9 cellular contexts compared by ENCODE assay signal in the genomic region with DNA sequence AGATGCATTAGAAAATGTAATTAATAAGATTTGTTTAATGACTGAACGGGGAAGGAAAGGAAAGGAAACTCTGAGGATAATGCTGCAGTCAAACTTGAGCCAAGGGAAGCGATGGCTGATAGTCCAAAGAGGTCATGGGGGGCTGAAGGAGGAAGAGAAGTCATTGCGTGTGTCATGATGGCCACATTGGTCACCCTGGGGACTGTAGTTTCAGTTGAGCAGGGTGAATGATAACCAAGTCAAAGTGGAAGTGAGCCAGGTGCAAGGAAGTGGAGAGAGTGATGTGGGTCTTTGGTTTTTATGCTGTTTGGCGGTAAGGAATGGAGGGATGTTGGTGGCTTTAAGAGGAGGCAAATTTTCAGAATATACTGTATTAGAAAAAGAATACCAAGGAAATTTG. TPM values are rescaled to one million over a fixed set of nuclear protein-coding genes. Genes with fewer than 3 reads are reported as not detected.
DNase-seq lines count a peak whose midpoint lies in the region; ATAC-seq and TF ChIP-seq lines count a peak whose summit lies in the region.
"Had no signal": no experiment of that assay in that cellular context is flagged by ENCODE, and none has a peak within 500 bp of the region (broad histone marks: within the 10 kb centered on the region; RNA-seq: fewer than 3 reads in every experiment).

No MANE protein-coding gene starts in this region.

- ATAC-seq in GM18873 (IDR thresholded peaks at IDR 0.05; ENCODE audit: low FRiP score, unreplicated experiment), result peak; percentile 84
- ATAC-seq in GM21786 (IDR thresholded peaks at IDR 0.05; ENCODE audit: unreplicated experiment), result peak; percentile 86
- peak; percentile 76 for ATAC-seq in HG03457 (IDR thresholded peaks at IDR 0.05; ENCODE audit: unreplicated experiment)

- TF ChIP-seq CTCF in nephron progenitor cell (IDR thresholded peaks at IDR 0.05), result no peak
- no peak for TF ChIP-seq CTCF in breast epithelium (IDR thresholded peaks at IDR 0.05)

- no peaks in the 10 kb centered on the region for H3K36me3 ChIP-seq in breast epithelium

- H3K27me3 Mint-ChIP-seq in nephron progenitor cell (ENCODE audit: low read depth, poor library complexity), result no peaks in the 10 kb centered on the region

- no peaks in the 10 kb centered on the region for H3K9me3 Mint-ChIP-seq in nephron progenitor cell

- no peak overlapping the region for H3K4me3 ChIP-seq in breast epithelium

- H3K9me3 ChIP-seq in breast epithelium, result no peaks in the 10 kb centered on the region

- no peak for TF ChIP-seq POLR2A in breast epithelium (IDR thresholded peaks at IDR 0.05)

- H3K36me3 Mint-ChIP-seq in nephron progenitor cell (ENCODE audit: low read depth), result peaks cover 12% of the 10 kb centered on the region

- no peaks in the 10 kb centered on the region for H3K4me1 ChIP-seq in breast epithelium

- peaks cover 26% of the 10 kb centered on the region for H3K4me1 Mint-ChIP-seq in nephron progenitor cell

- H3K4me3 Mint-ChIP-seq in nephron progenitor cell, result peak overlapping the region; percentile 14

- no peak overlapping the region for H3K27ac ChIP-seq in breast epithelium

- DNase-seq in nephron progenitor cell, result no peak
- no peak for DNase-seq in activated T-cell treated with anti-CD3 and anti-CD28 coated beads, Interleukin-2, amount 50 U/mL, for 1 hour
- no peak for DNase-seq in SKM-1 (lab: John Stamatoyannopoulos, UW; ENCODE audit: unreplicated experiment)
- DNase-seq in breast epithelium (ENCODE audit: low spot score in 2 of 2), result no peak
- DNase-seq in activated gamma-delta T cell (lab: John Stamatoyannopoulos, UW), result no peak
- DNase-seq: NCI-H187 treated with DMSO at 0.1 percent for 48 hours had no signal

- no peak overlapping the region for H3K27ac Mint-ChIP-seq in nephron progenitor cell

- intact Hi-C loops in breast epithelium (cut with DNase I; ENCODE audit: low total_unique reads), result no loop called here

- H3K27me3 ChIP-seq in breast epithelium, result no peaks in the 10 kb centered on the region

RNA-seq across cellular contexts. Expression of a gene that starts 21.6 kb away (rescaled TPM):
- total RNA-seq in breast epithelium, result 10 to 100 TPM in 2 of 3 donors, 1 to 10 TPM in 1; 2.4 to 20.9 (median 20.0) TPM
